In genomic region chr17:12902046-12902445, GRCh38 we compare ENCODE assay signal across 36 cellular contexts.
"Had no signal": no experiment of that assay in that cellular context is flagged by ENCODE, and none has a peak within 500 bp of the region (broad histone marks: within the 10 kb centered on the region; RNA-seq: fewer than 3 reads in every experiment).

No MANE protein-coding gene starts in this region.

- H3K4me1 ChIP-seq: ascending aorta had no signal

- H3K27me3 ChIP-seq: ascending aorta, cardiac muscle cell had no signal

- H3K27me3 Mint-ChIP-seq: activated B cell treated with CpG ODN at 0.5 μM for 24 hours; activated CD4-positive, alpha-beta T cell treated with anti-CD3 and anti-CD28 coated beads, Interleukin-2, amount 10 ng/mL, durations not matched to agents 24 days and 14 days; activated naive CD4-positive, alpha-beta T cell treated with anti-CD3 and anti-CD28 coated beads, Interleukin-2, amount 10 ng/mL, durations not matched to agents 7 days and 5 days; activated naive CD8-positive, alpha-beta T cell treated with anti-CD3 and anti-CD28 coated beads, Interleukin-2, amount 10 ng/mL, durations not matched to agents 7 days and 5 days; brain had no signal

- FAIRE-seq: bronchial epithelial cell, colon, TTC549 had no signal

- H3K4me1 Mint-ChIP-seq: activated B cell treated with CpG ODN at 0.5 μM for 24 hours; activated CD4-positive, alpha-beta T cell treated with anti-CD3 and anti-CD28 coated beads, Interleukin-2, amount 10 ng/mL, durations not matched to agents 24 days and 14 days; activated naive CD4-positive, alpha-beta T cell treated with anti-CD3 and anti-CD28 coated beads, Interleukin-2, amount 10 ng/mL, durations not matched to agents 7 days and 5 days; activated naive CD4-positive, alpha-beta T cell treated with anti-CD3 and anti-CD28 coated beads, Interleukin-2, amount 50 U/mL, for 24 hours; activated naive CD8-positive, alpha-beta T cell treated with anti-CD3 and anti-CD28 coated beads, Interleukin-2, amount 10 ng/mL, durations not matched to agents 7 days and 5 days; activated naive CD8-positive, alpha-beta T cell treated with anti-CD3 and anti-CD28 coated beads, Interleukin-2, amount 50 U/mL, for 24 hours; activated T-helper 17 cell treated with anti-CD3 and anti-CD28 coated beads, Interleukin-2, amount 50 U/mL, for 72 hours; brain had no signal

- H3K9me3 ChIP-seq: ascending aorta had no signal

- H3K27ac ChIP-seq: ascending aorta, VCaP had no signal

- DNase-seq: activated B cell treated with CpG ODN at 0.5 μM for 24 hours; activated CD4-positive, alpha-beta memory T cell treated with anti-CD3 and anti-CD28 coated beads for 36 hours; activated CD4-positive, alpha-beta T cell treated with anti-CD3 and anti-CD28 coated beads for 4 hours; activated CD4-positive, alpha-beta T cell treated with anti-CD3 and anti-CD28 coated beads, Interleukin-2, amount 50 U/mL, for 1 hour; activated CD4-positive, alpha-beta T cell treated with anti-CD3 and anti-CD28 coated beads, Interleukin-2, amount 50 U/mL, for 4 hours; activated CD4-positive, CD25-positive, alpha-beta regulatory T cell treated with anti-CD3 and anti-CD28 coated beads, Interleukin-2, amount 50 U/mL, for 72 hours; activated CD8-positive, alpha-beta memory T cell treated with anti-CD3 and anti-CD28 coated beads, Interleukin-2, amount 50 U/mL, for 4 hours; activated CD8-positive, alpha-beta T cell treated with anti-CD3 and anti-CD28 coated beads for 36 hours; activated effector memory CD4-positive, alpha-beta T cell treated with anti-CD3 and anti-CD28 coated beads, Interleukin-2, amount 50 U/mL, for 16 hours; activated naive CD4-positive, alpha-beta T cell treated with anti-CD3 and anti-CD28 coated beads, Interleukin-2, amount 10 ng/mL, durations not matched to agents 7 days and 5 days; activated naive CD4-positive, alpha-beta T cell treated with Interleukin-2 at 50 U/mL for 16 hours; activated naive CD8-positive, alpha-beta T cell treated with anti-CD3 and anti-CD28 coated beads, Interleukin-2, amount 10 ng/mL, durations not matched to agents 7 days and 5 days; activated naive CD8-positive, alpha-beta T cell treated with anti-CD3 and anti-CD28 coated beads, Interleukin-2, amount 50 U/mL, for 24 hours; activated T-cell treated with anti-CD3 and anti-CD28 coated beads for 4 hours; activated T-cell treated with anti-CD3 and anti-CD28 coated beads, Interleukin-2, amount 50 U/mL, for 1 hour; activated T-cell treated with anti-CD3 and anti-CD28 coated beads, Interleukin-2, amount 50 U/mL, for 4 hours; activated T-cell treated with anti-CD3 and anti-CD28 coated beads, Interleukin-2, amount 50 U/mL, for 72 hours; amygdala; anterior cingulate cortex; central memory CD4-positive, alpha-beta T cell; T-helper 2 cell; T-helper 9 cell had no signal

- H3K4me3 ChIP-seq: ascending aorta, cardiac muscle cell had no signal

- H3K36me3 Mint-ChIP-seq: activated CD4-positive, alpha-beta memory T cell treated with anti-CD3 and anti-CD28 coated beads for 36 hours; activated naive CD4-positive, alpha-beta T cell treated with anti-CD3 and anti-CD28 coated beads, Interleukin-2, amount 10 ng/mL, durations not matched to agents 7 days and 5 days; activated naive CD8-positive, alpha-beta T cell; activated naive CD8-positive, alpha-beta T cell treated with anti-CD3 and anti-CD28 coated beads, Interleukin-2, amount 10 ng/mL, durations not matched to agents 7 days and 5 days had no signal

- H3K4me3 Mint-ChIP-seq: activated B cell treated with CpG ODN at 0.5 μM for 24 hours; activated CD4-positive, alpha-beta memory T cell treated with anti-CD3 and anti-CD28 coated beads for 36 hours; activated CD4-positive, alpha-beta T cell treated with anti-CD3 and anti-CD28 coated beads, Interleukin-2, amount 10 ng/mL, durations not matched to agents 24 days and 14 days; activated CD8-positive, alpha-beta T cell treated with anti-CD3 and anti-CD28 coated beads for 36 hours; activated naive CD4-positive, alpha-beta T cell treated with anti-CD3 and anti-CD28 coated beads, Interleukin-2, amount 10 ng/mL, durations not matched to agents 7 days and 5 days; activated naive CD4-positive, alpha-beta T cell treated with anti-CD3 and anti-CD28 coated beads, Interleukin-2, amount 50 U/mL, for 24 hours; activated naive CD8-positive, alpha-beta T cell; activated naive CD8-positive, alpha-beta T cell treated with anti-CD3 and anti-CD28 coated beads, Interleukin-2, amount 10 ng/mL, durations not matched to agents 7 days and 5 days; activated naive CD8-positive, alpha-beta T cell treated with anti-CD3 and anti-CD28 coated beads, Interleukin-2, amount 50 U/mL, for 24 hours; activated T-cell treated with anti-CD3 and anti-CD28 coated beads, Interleukin-2, amount 50 U/mL, for 4 hours; activated T-cell treated with anti-CD3 and anti-CD28 coated beads, Interleukin-2, amount 50 U/mL, for 72 hours; activated T-helper 1 cell treated with anti-CD3 and anti-CD28 coated beads, Interleukin-12 subunit alpha, Interleukin-12 subunit beta, Interleukin-2, Interleukin-4 antibody, amounts not matched to agents 30 ng/mL and 10 ng/mL and 1 ng/mL, durations not matched to agents 14 hours and 24 hours and 36 hours; activated T-helper 17 cell treated with anti-CD3 and anti-CD28 coated beads, Interleukin-2, amount 50 U/mL, for 72 hours; brain; T-helper 1 cell treated with Interleukin-12 subunit alpha and Interleukin-12 subunit beta and Interleukin-4 antibody, amounts not matched to agents 30 μg/mL and 1 μg/mL, for 36 hours; T-helper 2 cell treated with Interferon-gamma antibody and Interleukin-4, amounts not matched to agents 5 μg/mL and 100 μg/mL, for 36 hours had no signal

- H3K27ac Mint-ChIP-seq: activated B cell treated with CpG ODN at 0.5 μM for 24 hours; activated CD4-positive, alpha-beta memory T cell treated with anti-CD3 and anti-CD28 coated beads for 36 hours; activated CD4-positive, alpha-beta T cell treated with anti-CD3 and anti-CD28 coated beads, Interleukin-2, amount 10 ng/mL, durations not matched to agents 24 days and 14 days; activated CD8-positive, alpha-beta T cell treated with anti-CD3 and anti-CD28 coated beads for 36 hours; activated naive CD4-positive, alpha-beta T cell treated with anti-CD3 and anti-CD28 coated beads, Interleukin-2, amount 10 ng/mL, durations not matched to agents 7 days and 5 days; activated naive CD4-positive, alpha-beta T cell treated with anti-CD3 and anti-CD28 coated beads, Interleukin-2, amount 50 U/mL, for 24 hours; activated naive CD8-positive, alpha-beta T cell; activated naive CD8-positive, alpha-beta T cell treated with anti-CD3 and anti-CD28 coated beads, Interleukin-2, amount 10 ng/mL, durations not matched to agents 7 days and 5 days; activated naive CD8-positive, alpha-beta T cell treated with anti-CD3 and anti-CD28 coated beads, Interleukin-2, amount 50 U/mL, for 24 hours; activated T-cell treated with anti-CD3 and anti-CD28 coated beads, Interleukin-2, amount 50 U/mL, for 72 hours; activated T-helper 1 cell treated with anti-CD3 and anti-CD28 coated beads, Interleukin-12 subunit alpha, Interleukin-12 subunit beta, Interleukin-2, Interleukin-4 antibody, amounts not matched to agents 30 ng/mL and 10 ng/mL and 1 ng/mL, durations not matched to agents 14 hours and 24 hours and 36 hours; activated T-helper 17 cell treated with anti-CD3 and anti-CD28 coated beads, Interleukin-2, amount 50 U/mL, for 72 hours; brain; T-helper 1 cell treated with Interleukin-12 subunit alpha and Interleukin-12 subunit beta and Interleukin-4 antibody, amounts not matched to agents 30 μg/mL and 1 μg/mL, for 36 hours; T-helper 2 cell treated with Interferon-gamma antibody and Interleukin-4, amounts not matched to agents 5 μg/mL and 100 μg/mL, for 36 hours had no signal

- ATAC-seq: activated CD8-positive, alpha-beta T cell treated with anti-CD3 and anti-CD28 coated beads for 36 hours; activated naive CD8-positive, alpha-beta T cell treated with anti-CD3 and anti-CD28 coated beads, Interleukin-2, amount 50 U/mL, for 24 hours; activated T-cell treated with anti-CD3 and anti-CD28 coated beads, Interleukin-2, amount 50 U/mL, for 4 hours; activated T-cell treated with anti-CD3 and anti-CD28 coated beads, Interleukin-2, amount 50 U/mL, for 72 hours; activated T-helper 17 cell treated with anti-CD3 and anti-CD28 coated beads, Interleukin-2, amount 50 U/mL, for 72 hours had no signal

- H3K36me3 ChIP-seq: cardiac muscle cell had no signal
